ENCODE assay signal across 2 cellular contexts in genomic region chr4:176406736-176407135, GRCh38.
TF ChIP-seq lines count a peak whose summit lies in the region.

No MANE protein-coding gene starts in this region.

TF ChIP-seq in SK-N-SH, 30 proteins besides CTCF, POLR2A, EP300 and RAD21 (continued from another document):
- TF ChIP-seq, protein P1, sequence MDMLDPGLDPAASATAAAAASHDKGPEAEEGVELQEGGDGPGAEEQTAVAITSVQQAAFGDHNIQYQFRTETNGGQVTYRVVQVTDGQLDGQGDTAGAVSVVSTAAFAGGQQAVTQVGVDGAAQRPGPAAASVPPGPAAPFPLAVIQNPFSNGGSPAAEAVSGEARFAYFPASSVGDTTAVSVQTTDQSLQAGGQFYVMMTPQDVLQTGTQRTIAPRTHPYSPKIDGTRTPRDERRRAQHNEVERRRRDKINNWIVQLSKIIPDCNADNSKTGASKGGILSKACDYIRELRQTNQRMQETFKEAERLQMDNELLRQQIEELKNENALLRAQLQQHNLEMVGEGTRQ (IDR thresholded peaks at IDR 0.05; ENCODE audit: borderline replicate concordance, low read depth, low read length): no peak
- TF ChIP-seq NRF1 (IDR thresholded peaks at IDR 0.05; ENCODE audit: low read depth, low read length): no peak
- no peak for TF ChIP-seq JUND (IDR thresholded peaks at IDR 0.05)
- TF ChIP-seq MXI1 (IDR thresholded peaks at IDR 0.05; ENCODE audit: low read depth, low read length): no peak
- no peak for TF ChIP-seq TCF12 (IDR thresholded peaks at IDR 0.05)
- TF ChIP-seq TEAD4 (IDR thresholded peaks at IDR 0.05; ENCODE audit: borderline replicate concordance, insufficient read depth): no peak
- TF ChIP-seq, protein P2, sequence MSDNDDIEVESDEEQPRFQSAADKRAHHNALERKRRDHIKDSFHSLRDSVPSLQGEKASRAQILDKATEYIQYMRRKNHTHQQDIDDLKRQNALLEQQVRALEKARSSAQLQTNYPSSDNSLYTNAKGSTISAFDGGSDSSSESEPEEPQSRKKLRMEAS (IDR thresholded peaks at IDR 0.05; ENCODE audit: low read depth): no peak
- TF ChIP-seq MEF2A (IDR thresholded peaks at IDR 0.05; ENCODE audit: borderline replicate concordance, low read depth): no peak
- TF ChIP-seq FOXJ3 (CRISPR knock-in tag; IDR thresholded peaks at IDR 0.05): no peak
TF ChIP-seq in SK-N-SH: peak in this region for 0.

TF ChIP-seq in SK-N-SH treated with all-trans-retinoic acid at 6 μM for 48 hours, 23 proteins besides CTCF, POLR2A, EP300 and RAD21 (continued from another document):
- TF ChIP-seq, protein P3, sequence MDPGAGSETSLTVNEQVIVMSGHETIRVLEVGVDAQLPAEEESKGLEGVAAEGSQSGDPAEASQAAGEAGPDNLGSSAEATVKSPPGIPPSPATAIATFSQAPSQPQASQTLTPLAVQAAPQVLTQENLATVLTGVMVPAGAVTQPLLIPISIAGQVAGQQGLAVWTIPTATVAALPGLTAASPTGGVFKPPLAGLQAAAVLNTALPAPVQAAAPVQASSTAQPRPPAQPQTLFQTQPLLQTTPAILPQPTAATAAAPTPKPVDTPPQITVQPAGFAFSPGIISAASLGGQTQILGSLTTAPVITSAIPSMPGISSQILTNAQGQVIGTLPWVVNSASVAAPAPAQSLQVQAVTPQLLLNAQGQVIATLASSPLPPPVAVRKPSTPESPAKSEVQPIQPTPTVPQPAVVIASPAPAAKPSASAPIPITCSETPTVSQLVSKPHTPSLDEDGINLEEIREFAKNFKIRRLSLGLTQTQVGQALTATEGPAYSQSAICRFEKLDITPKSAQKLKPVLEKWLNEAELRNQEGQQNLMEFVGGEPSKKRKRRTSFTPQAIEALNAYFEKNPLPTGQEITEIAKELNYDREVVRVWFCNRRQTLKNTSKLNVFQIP (CRISPR knock-in tag; IDR thresholded peaks at IDR 0.05; ENCODE audit: borderline replicate concordance, low read depth): no peak
- no peak for TF ChIP-seq TCF4 (CRISPR knock-in tag; IDR thresholded peaks at IDR 0.05; ENCODE audit: borderline replicate concordance)
- TF ChIP-seq SNAI2 (CRISPR knock-in tag; IDR thresholded peaks at IDR 0.05): no peak
